In the genomic region with DNA sequence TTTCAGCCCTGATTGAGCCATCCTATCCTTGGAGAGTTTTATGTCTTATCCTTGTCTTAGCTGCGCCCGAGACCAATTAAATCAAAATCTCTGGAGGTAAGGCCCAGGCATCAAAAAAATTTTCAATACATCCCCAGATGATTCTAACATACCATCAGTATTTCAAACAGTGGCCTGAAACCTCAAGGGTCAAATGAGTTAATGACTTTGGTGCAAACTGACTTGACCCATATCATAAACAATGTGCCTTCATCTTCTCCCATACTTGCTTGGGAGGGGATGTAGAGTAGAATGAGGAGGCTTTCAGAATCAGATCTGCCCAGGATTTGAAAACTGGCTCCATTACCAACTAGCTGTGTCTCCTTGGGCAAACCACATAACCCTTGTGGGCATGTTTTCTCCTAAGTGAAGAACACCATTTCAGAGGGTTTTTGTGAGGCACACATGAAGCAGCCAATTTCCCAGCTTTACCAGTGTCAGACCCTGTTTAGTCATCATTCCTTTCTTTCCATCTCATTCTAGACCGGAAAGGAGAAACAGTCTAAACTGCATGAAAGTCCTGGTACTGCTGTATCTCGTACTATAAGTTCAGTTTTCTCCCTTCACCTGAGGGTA, we compare ENCODE assay signal across 15 cellular contexts.
"Had no signal": no experiment of that assay in that cellular context is flagged by ENCODE, and none has a peak within 500 bp of the region (broad histone marks: within the 10 kb centered on the region; RNA-seq: fewer than 3 reads in every experiment).

No MANE protein-coding gene starts in this region.

- H3K36me3 ChIP-seq: adrenal gland had no signal

- H3K27me3 ChIP-seq: adrenal gland, esophagus muscularis mucosa, sigmoid colon, tibial nerve had no signal

- H3K4me3 ChIP-seq: adrenal gland, esophagus muscularis mucosa, sigmoid colon, tibial nerve had no signal

- DNase-seq: activated CD4-positive, alpha-beta T cell treated with anti-CD3 and anti-CD28 coated beads, Interleukin-2, amount 50 U/mL, for 4 hours; activated gamma-delta T cell; adrenal gland; effector memory CD4-positive, alpha-beta T cell; kidney; nephron progenitor cell; nucleus accumbens; posterior cingulate gyrus; sigmoid colon; stimulated activated CD4-positive, alpha-beta T cell treated with anti-CD3 and anti-CD28 coated beads, Interleukin-12 subunit alpha, Interleukin-12 subunit beta, amount 100 ng/mL, for 4 hours; stimulated activated CD4-positive, alpha-beta T cell treated with anti-CD3 and anti-CD28 coated beads, Interleukin-1b, Interleukin-23, amount 100 ng/mL, for 48 hours; stimulated activated naive CD4-positive, alpha-beta T cell treated with Interleukin-2 at 50 U/mL for 16 hours; T-helper 2 cell had no signal
